ENCODE assay signal across 5 cellular contexts in the genomic region with DNA sequence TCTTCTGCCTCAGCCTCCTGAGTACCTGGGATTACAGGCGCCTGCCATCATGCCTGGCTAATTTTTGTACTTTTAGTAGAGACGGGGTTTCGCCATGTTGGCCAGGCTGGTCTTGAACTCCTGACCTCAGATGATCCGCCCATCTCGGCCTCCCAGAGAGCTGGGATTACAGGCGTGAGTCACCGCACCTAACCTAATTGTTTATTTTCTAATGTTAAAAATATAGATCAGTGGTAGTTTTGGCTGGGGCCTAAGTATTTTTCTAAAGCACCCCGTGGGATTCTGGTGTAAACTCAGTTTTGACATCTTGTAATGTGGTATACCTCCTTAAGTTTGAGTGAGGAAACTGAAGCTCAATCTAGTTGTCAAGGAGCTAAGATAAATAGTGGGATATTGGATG. TPM values are rescaled to one million over a fixed set of nuclear protein-coding genes. Genes with fewer than 3 reads are reported as not detected.
A peak's percentile ranks its signal among the peaks of the same experiment; 100 is the strongest.
DNase-seq lines count a peak whose midpoint lies in the region.
"Not testable (repeated sequence)": the region's sequence is repeated elsewhere in the genome, so short reads cannot be mapped to it uniquely, and the experiment has no call there.

No MANE protein-coding gene starts in this region.

- not testable (repeated sequence) for H3K27me3 ChIP-seq in SJSA1 (replicated peaks)

- peak overlapping the region; percentile 83 for H3K27ac ChIP-seq in SJSA1

- DNase-seq in Daoy (ENCODE audit: low read depth) (peak; percentile 2), HCEC 1CT (peak; percentile 15), M059J (ENCODE audit: low read depth) (peak; percentile 16), SJSA1 (ENCODE audit: low read depth in 1 of 2, low spot score in 2 of 2) (peak; percentile 76 to 82), fibroblast of peridontal ligament (ENCODE audit: extremely low read depth) (peak; percentile 24)

- not testable (repeated sequence) for H3K4me3 ChIP-seq in SJSA1

- peaks cover 17% of the 10 kb centered on the region; the same call in 1 of the 2 replicates for H3K36me3 ChIP-seq in SJSA1

- H3K9me3 ChIP-seq in SJSA1 (replicated peaks) = not testable (repeated sequence)

- peaks cover 16% of the 10 kb centered on the region for H3K4me1 ChIP-seq in SJSA1 (replicated peaks)

RNA-seq across cellular contexts. Expression of gene DNAJC10, which starts 20.8 kb away (rescaled TPM):
- total RNA-seq in Daoy (2014; rRNA removed; shearing (Covaris generic)) = 57.9 and 82.8 TPM in 2 replicates
- total RNA-seq in M059J (2014; rRNA removed; shearing (Covaris generic)) = 48.7 and 86.9 TPM in 2 replicates
- 102 and 122 TPM in 2 replicates for total RNA-seq in SJSA1 (2014; rRNA removed; shearing (Covaris generic))

Comparison
In these comparisons a context has a peak if more than half of its experiments do, and no peak if none do; other contexts are left out.
1. DNase-seq: peak in every context shown above with its lines; median percentile 79 in SJSA1; 24 in fibroblast of peridontal ligament; 16 in M059J; 15 in HCEC 1CT; 2 in Daoy.